8 cellular contexts compared by ENCODE assay signal in the genomic region with DNA sequence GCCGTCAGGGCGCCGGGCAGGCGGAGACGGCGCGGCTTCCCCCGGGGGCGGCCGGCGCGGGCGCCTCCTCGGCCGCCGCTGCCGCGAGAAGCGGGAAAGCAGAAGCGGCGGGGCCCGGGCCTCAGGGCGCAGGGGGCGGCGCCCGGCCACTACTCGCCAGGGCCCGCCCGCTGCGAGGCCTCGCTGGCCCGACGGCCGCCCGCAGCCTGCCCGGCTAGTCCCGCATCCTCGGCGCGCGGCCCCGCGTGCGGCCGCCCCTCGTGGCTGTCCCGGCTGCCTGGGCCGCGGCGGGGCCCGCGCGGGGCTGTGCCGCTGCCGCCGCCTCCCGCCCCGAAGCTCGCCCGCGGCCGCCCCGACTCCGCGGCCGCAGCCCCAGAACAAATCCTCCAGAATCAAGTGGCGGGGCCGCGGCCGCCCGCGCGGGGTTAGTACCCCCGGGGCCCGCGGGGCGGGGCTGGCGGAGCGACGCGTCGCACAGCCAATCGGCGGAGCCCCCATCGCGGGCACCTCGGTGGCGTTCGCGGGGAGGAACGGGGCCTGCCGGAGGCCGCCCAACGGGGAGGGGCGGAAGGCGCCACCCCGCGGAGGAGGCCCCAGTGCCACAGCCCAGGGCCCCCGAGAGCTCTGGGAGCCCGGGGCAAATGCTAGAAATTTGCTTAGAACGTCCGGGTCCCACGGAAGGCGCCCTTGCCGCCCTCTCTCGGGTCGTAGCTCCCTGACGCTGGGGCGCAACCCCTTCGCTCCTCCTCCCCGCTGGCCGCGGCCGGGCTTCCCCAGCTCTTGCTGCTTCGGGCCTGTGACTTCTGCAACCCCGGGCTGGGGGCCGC. TPM values are rescaled to one million over a fixed set of nuclear protein-coding genes. Genes with fewer than 3 reads are reported as not detected.
DNase-seq lines count a peak whose midpoint lies in the region; ATAC-seq and TF ChIP-seq lines count a peak whose summit lies in the region.

TSS of gene RUNX3 (minus strand) at position 401 of the 827 bp plus-strand sequence. CDS start 408 bp downstream, outside the sequence.

- H3K27me3 ChIP-seq in rectal smooth muscle tissue (ENCODE audit: control insufficient read depth, insufficient read depth, low read length): peaks cover 53% of the 10 kb centered on the region

- no peak within 1 kb of the TSS for H3K9ac ChIP-seq in rectal smooth muscle tissue (ENCODE audit: low read length)

- no peak within 1 kb of the TSS for H3K27ac ChIP-seq in rectal smooth muscle tissue (ENCODE audit: low read depth, low read length)

- no peaks in the 10 kb centered on the region for H3K4me1 ChIP-seq in rectal smooth muscle tissue (ENCODE audit: control insufficient read depth, insufficient read depth, low read length)

- H3K4me3 ChIP-seq in foreskin fibroblast (ENCODE audit: low read depth in 1 of 2, low read length in 2 of 2): peak within 1 kb of the TSS; percentile 22 to 42
- H3K4me3 ChIP-seq in rectal smooth muscle tissue (ENCODE audit: low read length): peak within 1 kb of the TSS; percentile 51

- H3K36me3 ChIP-seq in rectal smooth muscle tissue (ENCODE audit: control insufficient read depth, insufficient read depth, low read length): no peaks in the 10 kb centered on the region

- TF ChIP-seq CTCF in foreskin fibroblast (IDR thresholded peaks at IDR 0.05; ENCODE audit: low read depth, low read length): no peak

- ATAC-seq in GM18868 (IDR thresholded peaks at IDR 0.05; ENCODE audit: unreplicated experiment) (peak; percentile 77), HG03064 (IDR thresholded peaks at IDR 0.05; ENCODE audit: low read depth, unreplicated experiment) (peak; percentile 64)

- DNase-seq in AG20443 (ENCODE audit: low spot score) (peak; percentile 96), NCI-H510A treated with DMSO at 0.1 percent for 48 hours (lab: John Stamatoyannopoulos, UW) (peak; percentile 63), foreskin fibroblast (peak in 1 of 2 donors; percentile 55), dermis blood vessel endothelial cell (no peak)
- peak; percentile 85 to 87 for DNase-seq in activated CD8-positive, alpha-beta memory T cell treated with anti-CD3 and anti-CD28 coated beads for 4 hours (ENCODE audit: low read depth in 2 of 2)

RNA-seq across cellular contexts. Expression of gene RUNX3, which starts in this region (rescaled TPM):
- total RNA-seq in dermis blood vessel endothelial cell: not detected in 2 replicates
